Comparison of ENCODE assay signal across 8 cellular contexts in genomic region chr19:49680473-49681351, GRCh38. TPM values are rescaled to one million over a fixed set of nuclear protein-coding genes. Genes with fewer than 3 reads are reported as not detected.
DNase-seq lines count a peak whose midpoint lies in the region; ATAC-seq, FAIRE-seq and TF ChIP-seq lines count a peak whose summit lies in the region.

No MANE protein-coding gene starts in this region.

- no peaks in the 10 kb centered on the region for H3K9me1 ChIP-seq in endothelial cell of umbilical vein (replicated peaks; ENCODE audit: control insufficient read depth, extremely low read depth, insufficient read depth, low read length)

- peaks cover 4 to 49% (median 9%) of the 10 kb centered on the region in 3 donors for H3K36me3 Mint-ChIP-seq in CD8-positive, alpha-beta memory T cell

- H3K9ac ChIP-seq in HUES64 (ENCODE audit: low read depth, low read length) (no peak overlapping the region; the same call in 1 of the 2 replicates), NT2/D1 (ENCODE audit: insufficient read length, low read depth) (no peak overlapping the region), endothelial cell of umbilical vein (replicated peaks; ENCODE audit: extremely low read depth, insufficient read depth, low read length) (no peak overlapping the region)

- H3K4me1 ChIP-seq in CD8-positive, alpha-beta memory T cell (ENCODE audit: insufficient read depth, low read length) = peaks cover 32% of the 10 kb centered on the region
- peaks cover 10% of the 10 kb centered on the region for H3K4me1 ChIP-seq in HUES64 (ENCODE audit: insufficient read depth, low read length)
- H3K4me1 ChIP-seq in NT2/D1 (ENCODE audit: insufficient read depth, insufficient read length) = peaks cover 11% of the 10 kb centered on the region
- H3K4me1 ChIP-seq in endothelial cell of umbilical vein (ENCODE audit: control insufficient read depth, extremely low read depth, insufficient read depth, low read length) = peaks cover 23% of the 10 kb centered on the region
- peaks cover 27% of the 10 kb centered on the region for H3K4me1 ChIP-seq in mucosa of descending colon (ENCODE audit: low read depth)

- no peak for TF ChIP-seq POLR2A in endothelial cell of umbilical vein (IDR thresholded peaks at IDR 0.05; ENCODE audit: low read depth, low read length)

- peaks cover 47% of the 10 kb centered on the region for H3K79me2 ChIP-seq in endothelial cell of umbilical vein (ENCODE audit: control insufficient read depth, insufficient read depth, low read length)

- POLR2A ChIA-PET in CD8-positive, alpha-beta memory T cell (lab: Charles Lee) = interaction anchor here (0.8 to 1.3 kb wide), 2 partner anchors 40 to 229 kb away, joined by 3 read pairs; partner anchors contain the start of gene PIH1D1
- POLR2A ChIA-PET in endothelial cell of umbilical vein (lab: Charles Lee) = no interaction called here

- H3K4me3 ChIP-seq in CD8-positive, alpha-beta memory T cell (ENCODE audit: low read length) = no peak overlapping the region
- H3K4me3 ChIP-seq in HUES64 (ENCODE audit: low read length) (0 out of 2 replicates have a peak overlapping the region, but pooled peaks have one; percentile 14), NT2/D1 (ENCODE audit: insufficient read length, low read depth) (no peak overlapping the region), endothelial cell of umbilical vein (replicated peaks in 1 of 3; ENCODE audit: insufficient read depth in 1 of 3, low read depth in 1 of 3, low read length in 3 of 3) (no peak overlapping the region), mucosa of descending colon (no peak overlapping the region)

- H3K4me3 Mint-ChIP-seq in CD8-positive, alpha-beta memory T cell = peak overlapping the region in 4 of 7 donors; percentile 3 to 66 (median 34)

- H4K20me1 ChIP-seq in endothelial cell of umbilical vein (replicated peaks; ENCODE audit: control insufficient read depth, extremely low read depth, insufficient read depth, low read length) = no peaks in the 10 kb centered on the region

- ATAC-seq in mucosa of descending colon (peak; percentile 49), HG02870 (IDR thresholded peaks at IDR 0.05; ENCODE audit: unreplicated experiment) (no peak)

- dilution Hi-C loops in endothelial cell of umbilical vein (cut with MboI; ENCODE audit: extremely low pct_ligation_motif_present, low sequenced_read_pairs) = no loop called here

- no peaks in the 10 kb centered on the region for H3K9me3 ChIP-seq in CD8-positive, alpha-beta memory T cell (ENCODE audit: low read length)
- H3K9me3 ChIP-seq in HUES64 (ENCODE audit: insufficient read depth, low read depth, low read length) (no peaks in the 10 kb centered on the region), NT2/D1 (ENCODE audit: insufficient read depth, low read length) (no peaks in the 10 kb centered on the region), endothelial cell of umbilical vein (replicated peaks; ENCODE audit: control insufficient read depth, insufficient read depth, low read length) (no peaks in the 10 kb centered on the region), mucosa of descending colon (no peaks in the 10 kb centered on the region)

- H3K9me3 Mint-ChIP-seq in CD8-positive, alpha-beta memory T cell = no peaks in the 10 kb centered on the region

- H3K27ac ChIP-seq in CD8-positive, alpha-beta memory T cell (ENCODE audit: low read depth, low read length) = peak overlapping the region; percentile 57
- peak overlapping the region; percentile 1; the same call in 1 of the 2 replicates for H3K27ac ChIP-seq in HUES64 (ENCODE audit: low read depth, low read length)
- H3K27ac ChIP-seq in endothelial cell of umbilical vein (ENCODE audit: insufficient read depth, low read depth, low read length) = no peak overlapping the region

- BruUV-seq in endothelial cell of umbilical vein (replicated peaks; lab: Mats Ljungman, UMichigan) = no TSS peak

- WGBS in HUES64 = 41% methylated on average over 40 of the region's 40 CpGs

- H2AFZ ChIP-seq in endothelial cell of umbilical vein (ENCODE audit: low read depth, low read length) = no peak overlapping the region

- peaks cover 28 to 46% (median 31%) of the 10 kb centered on the region in 3 donors for H3K4me1 Mint-ChIP-seq in CD8-positive, alpha-beta memory T cell

- FAIRE-seq in endothelial cell of umbilical vein (lab: Jason Lieb, UNC) = peak; percentile 80

- TF ChIP-seq CTCF in endothelial cell of umbilical vein (IDR thresholded peaks at IDR 0.05; ENCODE audit: extremely low read depth in 1 of 2, insufficient read depth in 1 of 2, low read depth in 1 of 2, low read length in 2 of 2) (peak; percentile 100), mucosa of descending colon (IDR thresholded peaks at IDR 0.05) (peak; percentile 100)

- CTCF ChIA-PET in CD8-positive, alpha-beta memory T cell (lab: Charles Lee) = interaction anchor here (0.6 to 1.9 kb wide), 16 partner anchors 8 to 209 kb away, joined by 3 to 10 read pairs (median 4); partner anchors contain the start of genes ADM5 and CPT1C
- CTCF ChIA-PET in endothelial cell of umbilical vein (lab: Charles Lee) = interaction anchor here (0.5 to 1.6 kb wide), 11 partner anchors 8 to 207 kb away, joined by 3 to 9 read pairs (median 4); partner anchors contain the start of genes ADM5 and CPT1C

- H3K4me2 ChIP-seq in endothelial cell of umbilical vein (ENCODE audit: insufficient read depth, low read length) = no peak overlapping the region

- peaks cover 15% of the 10 kb centered on the region for H3K36me3 ChIP-seq in CD8-positive, alpha-beta memory T cell (ENCODE audit: insufficient read depth, low read length)
- H3K36me3 ChIP-seq in HUES64 (ENCODE audit: insufficient read depth, low read length) (peaks cover 48% of the 10 kb centered on the region), NT2/D1 (ENCODE audit: insufficient read depth, insufficient read length, low read length) (peaks cover 60% of the 10 kb centered on the region), endothelial cell of umbilical vein (ENCODE audit: control insufficient read depth in 2 of 2, extremely low read depth in 1 of 2, insufficient read depth in 2 of 2, low read length in 2 of 2) (peaks cover 8 to 22% of the 10 kb centered on the region in 2 experiments), mucosa of descending colon (ENCODE audit: low read depth) (peaks cover 6% of the 10 kb centered on the region)

- peak; percentile 86 to 96 (median 91) for DNase-seq in CD8-positive, alpha-beta memory T cell
- DNase-seq in NT2/D1 (ENCODE audit: low read depth, low spot score) (peak; percentile 87), activated T-cell treated with anti-CD3 and anti-CD28 coated beads for 1 hour (ENCODE audit: low read depth) (peak; percentile 95), endothelial cell of umbilical vein (ENCODE audit: low read depth, low spot score) (peak; percentile 89), mucosa of descending colon (peak; percentile 91 to 96 (median 95))
- DNase-seq in stimulated activated CD8-positive, alpha-beta memory T cell treated with anti-CD3 and anti-CD28 coated beads, Interleukin-4, amount 100 ng/mL, for 1 hour (ENCODE audit: low read depth in 2 of 2, low spot score in 1 of 2) = peak; percentile 90 to 93

- peaks cover 0 to 2% of the 10 kb centered on the region in 2 donors for H3K27me3 Mint-ChIP-seq in CD8-positive, alpha-beta memory T cell

- intact Hi-C loops in endothelial cell of umbilical vein (cut with micrococcal nuclease) (no loop called here), mucosa of descending colon (cut with DNase I, micrococcal nuclease) (loop anchor here in 1 of 2 donors (10.0 kb wide), 1 partner anchor 96 kb away; the partner anchor contains the start of genes NOSIP and PRRG2)

- no peaks in the 10 kb centered on the region for H3K27me3 ChIP-seq in CD8-positive, alpha-beta memory T cell (ENCODE audit: insufficient read depth, low read length, poor library complexity, severe bottlenecking)
- H3K27me3 ChIP-seq in HUES64 (ENCODE audit: insufficient read depth, low read length) (no peaks in the 10 kb centered on the region), NT2/D1 (ENCODE audit: insufficient read depth, insufficient read length) (no peaks in the 10 kb centered on the region), endothelial cell of umbilical vein (ENCODE audit: control insufficient read depth in 2 of 2, insufficient read depth in 2 of 2, low read length in 2 of 2) (no peaks in the 10 kb centered on the region)

- H3K27ac Mint-ChIP-seq in CD8-positive, alpha-beta memory T cell = peak overlapping the region; percentile 56 to 98 (median 90)

RNA-seq across cellular contexts. Expression of gene PRMT1, which starts 3.6 kb away (rescaled TPM):
- 100 to 1,000 TPM; 529 to 537 TPM for total RNA-seq in CD8-positive, alpha-beta memory T cell
- 135 TPM for polyA plus RNA-seq in CD8-positive, alpha-beta memory T cell
- 545 TPM for polyA plus RNA-seq in HUES64 (2013, experiment 1 of 2)
- 504 TPM for polyA plus RNA-seq in HUES64 (2013, experiment 2 of 2)
- total RNA-seq in endothelial cell of umbilical vein = 234 and 242 TPM in 2 replicates
- polyA plus RNA-seq in endothelial cell of umbilical vein = 542 and 599 TPM in 2 replicates
- 446 and 459 TPM in 2 replicates for polyA plus RNA-seq in endothelial cell of umbilical vein (2011; cell fraction: cytosol; rRNA removed)
- 318 and 339 TPM in 2 replicates for polyA plus RNA-seq in endothelial cell of umbilical vein (2011; cell fraction: nucleus; rRNA removed)
- polyA plus RNA-seq in endothelial cell of umbilical vein (2012) = 240 and 285 TPM in 2 replicates
- polyA minus RNA-seq in endothelial cell of umbilical vein = 384 and 465 TPM in 2 replicates
- polyA minus RNA-seq in endothelial cell of umbilical vein (2011; cell fraction: cytosol; rRNA and poly(A)+ RNA removed) = 163 TPM
- polyA minus RNA-seq in endothelial cell of umbilical vein (2011; cell fraction: nucleus; rRNA and poly(A)+ RNA removed) = 97.3 and 127 TPM in 2 replicates
- 100 to 1,000 TPM in 1 of 3 donors, 10 to 100 TPM in 2; 68.1 to 101 (median 94.8) TPM for total RNA-seq in mucosa of descending colon

RNA-seq across cellular contexts. Expression of gene ADM5, which starts 8.7 kb away (rescaled TPM):
- total RNA-seq in CD8-positive, alpha-beta memory T cell = 1 to 10 TPM; 6.9 to 7.2 TPM
- 0.91 TPM for polyA plus RNA-seq in CD8-positive, alpha-beta memory T cell
- 5.7 TPM for polyA plus RNA-seq in HUES64 (2013, experiment 1 of 2)
- 3.1 TPM for polyA plus RNA-seq in HUES64 (2013, experiment 2 of 2)
- 3.3 and 4.4 TPM in 2 replicates for total RNA-seq in endothelial cell of umbilical vein
- polyA plus RNA-seq in endothelial cell of umbilical vein = 3.3 and 4.5 TPM in 2 replicates
- 0.66 and 1.1 TPM in 2 replicates for polyA plus RNA-seq in endothelial cell of umbilical vein (2011; cell fraction: cytosol; rRNA removed)
- 15.0 and 15.1 TPM in 2 replicates for polyA plus RNA-seq in endothelial cell of umbilical vein (2011; cell fraction: nucleus; rRNA removed)
- 0.63 and 1.3 TPM in 2 replicates for polyA plus RNA-seq in endothelial cell of umbilical vein (2012)
- polyA minus RNA-seq in endothelial cell of umbilical vein = 0.97 and 1.2 TPM in 2 replicates
- 3.7 TPM for polyA minus RNA-seq in endothelial cell of umbilical vein (2011; cell fraction: cytosol; rRNA and poly(A)+ RNA removed)
- polyA minus RNA-seq in endothelial cell of umbilical vein (2011; cell fraction: nucleus; rRNA and poly(A)+ RNA removed) = 3.6 and 5.0 TPM in 2 replicates
- 1 to 10 TPM in 2 of 3 donors, under 1 TPM in 1; 0.69 to 1.3 (median 1.2) TPM for total RNA-seq in mucosa of descending colon

RNA-seq across cellular contexts. Expression of gene CPT1C, which starts 10.2 kb away (rescaled TPM):
- total RNA-seq in CD8-positive, alpha-beta memory T cell = under 1 TPM; 0.66 to 0.84 TPM
- polyA plus RNA-seq in CD8-positive, alpha-beta memory T cell = not detected
- polyA plus RNA-seq in HUES64 (2013, experiment 1 of 2) = 19.7 TPM
- 26.9 TPM for polyA plus RNA-seq in HUES64 (2013, experiment 2 of 2)
- 24.7 and 45.7 TPM in 2 replicates for total RNA-seq in endothelial cell of umbilical vein
- 80.8 and 88.3 TPM in 2 replicates for polyA plus RNA-seq in endothelial cell of umbilical vein
- polyA plus RNA-seq in endothelial cell of umbilical vein (2011; cell fraction: cytosol; rRNA removed) = 27.2 and 35.7 TPM in 2 replicates
- 286 and 359 TPM in 2 replicates for polyA plus RNA-seq in endothelial cell of umbilical vein (2011; cell fraction: nucleus; rRNA removed)
- 28.2 and 30.0 TPM in 2 replicates for polyA plus RNA-seq in endothelial cell of umbilical vein (2012)
- polyA minus RNA-seq in endothelial cell of umbilical vein = 40.1 and 47.8 TPM in 2 replicates
- polyA minus RNA-seq in endothelial cell of umbilical vein (2011; cell fraction: cytosol; rRNA and poly(A)+ RNA removed) = not detected
- 42.0 and 59.1 TPM in 2 replicates for polyA minus RNA-seq in endothelial cell of umbilical vein (2011; cell fraction: nucleus; rRNA and poly(A)+ RNA removed)
- 1 to 10 TPM; 1.9 to 7.6 (median 2.2) TPM for total RNA-seq in mucosa of descending colon

RNA-seq across cellular contexts. Expression of gene BCL2L12, which starts 15.0 kb away (rescaled TPM):
- 10 to 100 TPM; 68.2 to 70.9 TPM for total RNA-seq in CD8-positive, alpha-beta memory T cell
- polyA plus RNA-seq in CD8-positive, alpha-beta memory T cell = 18.9 TPM
- 107 TPM for polyA plus RNA-seq in HUES64 (2013, experiment 1 of 2)
- 100 TPM for polyA plus RNA-seq in HUES64 (2013, experiment 2 of 2)
- 52.4 and 58.5 TPM in 2 replicates for total RNA-seq in endothelial cell of umbilical vein
- 49.8 and 62.2 TPM in 2 replicates for polyA plus RNA-seq in endothelial cell of umbilical vein
- polyA plus RNA-seq in endothelial cell of umbilical vein (2011; cell fraction: cytosol; rRNA removed) = 41.3 and 48.3 TPM in 2 replicates
- 21.9 and 25.4 TPM in 2 replicates for polyA plus RNA-seq in endothelial cell of umbilical vein (2011; cell fraction: nucleus; rRNA removed)
- polyA plus RNA-seq in endothelial cell of umbilical vein (2012) = 39.3 and 46.4 TPM in 2 replicates
- polyA minus RNA-seq in endothelial cell of umbilical vein = 9.3 and 16.3 TPM in 2 replicates
- 19.5 TPM for polyA minus RNA-seq in endothelial cell of umbilical vein (2011; cell fraction: cytosol; rRNA and poly(A)+ RNA removed)
- 5.0 and 5.1 TPM in 2 replicates for polyA minus RNA-seq in endothelial cell of umbilical vein (2011; cell fraction: nucleus; rRNA and poly(A)+ RNA removed)
- total RNA-seq in mucosa of descending colon = 10 to 100 TPM in 2 of 3 donors, 1 to 10 TPM in 1; 9.6 to 20.8 (median 16.3) TPM

RNA-seq across cellular contexts. Expression of gene IRF3, which starts 15.1 kb away (rescaled TPM):
- 100 to 1,000 TPM; 118 to 127 TPM for total RNA-seq in CD8-positive, alpha-beta memory T cell
- polyA plus RNA-seq in CD8-positive, alpha-beta memory T cell = 81.7 TPM
- 64.1 TPM for polyA plus RNA-seq in HUES64 (2013, experiment 1 of 2)
- 57.6 TPM for polyA plus RNA-seq in HUES64 (2013, experiment 2 of 2)
- 73.5 and 79.1 TPM in 2 replicates for total RNA-seq in endothelial cell of umbilical vein
- polyA plus RNA-seq in endothelial cell of umbilical vein = 64.8 and 92.1 TPM in 2 replicates
- 52.6 and 62.7 TPM in 2 replicates for polyA plus RNA-seq in endothelial cell of umbilical vein (2011; cell fraction: cytosol; rRNA removed)
- 119 and 141 TPM in 2 replicates for polyA plus RNA-seq in endothelial cell of umbilical vein (2011; cell fraction: nucleus; rRNA removed)
- 78.7 and 85.0 TPM in 2 replicates for polyA plus RNA-seq in endothelial cell of umbilical vein (2012)
- 27.8 and 36.0 TPM in 2 replicates for polyA minus RNA-seq in endothelial cell of umbilical vein
- polyA minus RNA-seq in endothelial cell of umbilical vein (2011; cell fraction: cytosol; rRNA and poly(A)+ RNA removed) = 46.0 TPM
- polyA minus RNA-seq in endothelial cell of umbilical vein (2011; cell fraction: nucleus; rRNA and poly(A)+ RNA removed) = 14.4 and 22.8 TPM in 2 replicates
- 100 to 1,000 TPM in 1 of 3 donors, 10 to 100 TPM in 2; 76.1 to 119 (median 90.1) TPM for total RNA-seq in mucosa of descending colon
